ENCODE assay signal across 32 cellular contexts in genomic region chr5:128329542-128329941, GRCh38.
"Had no signal": no experiment of that assay in that cellular context is flagged by ENCODE, and none has a peak within 500 bp of the region (broad histone marks: within the 10 kb centered on the region; RNA-seq: fewer than 3 reads in every experiment).

No MANE protein-coding gene starts in this region.

- H3K4me1 Mint-ChIP-seq: activated CD4-positive, alpha-beta T cell treated with anti-CD3 and anti-CD28 coated beads for 36 hours; activated CD4-positive, alpha-beta T cell treated with anti-CD3 and anti-CD28 coated beads, Interleukin-2, amount 10 ng/mL, durations not matched to agents 24 days and 14 days; activated CD8-positive, alpha-beta memory T cell treated with anti-CD3 and anti-CD28 coated beads, Interleukin-2, amount 10 ng/mL, durations not matched to agents 7 days and 5 days; activated naive CD4-positive, alpha-beta T cell treated with anti-CD3 and anti-CD28 coated beads, Interleukin-2, amount 10 ng/mL, durations not matched to agents 7 days and 5 days; activated naive CD8-positive, alpha-beta T cell treated with anti-CD3 and anti-CD28 coated beads, Interleukin-2, amount 10 ng/mL, durations not matched to agents 7 days and 5 days; central memory CD8-positive, alpha-beta T cell had no signal

- H3K27ac ChIP-seq: ascending aorta, breast epithelium, coronary artery, dorsolateral prefrontal cortex, gastrocnemius medialis had no signal

- H3K4me3 ChIP-seq: ascending aorta, breast epithelium, coronary artery, dorsolateral prefrontal cortex, gastrocnemius medialis, heart right ventricle had no signal

- H3K9me3 Mint-ChIP-seq: activated CD4-positive, alpha-beta memory T cell treated with anti-CD3 and anti-CD28 coated beads for 36 hours; activated CD4-positive, alpha-beta T cell treated with anti-CD3 and anti-CD28 coated beads, Interleukin-2, amount 10 ng/mL, durations not matched to agents 24 days and 14 days; activated naive CD4-positive, alpha-beta T cell treated with anti-CD3 and anti-CD28 coated beads, Interleukin-2, amount 10 ng/mL, durations not matched to agents 7 days and 5 days; activated naive CD8-positive, alpha-beta T cell treated with anti-CD3 and anti-CD28 coated beads, Interleukin-2, amount 10 ng/mL, durations not matched to agents 7 days and 5 days; activated T-helper 1 cell treated with anti-CD3 and anti-CD28 coated beads, Interleukin-12 subunit alpha, Interleukin-12 subunit beta, Interleukin-2, Interleukin-4 antibody, amounts not matched to agents 30 ng/mL and 10 ng/mL and 1 ng/mL, durations not matched to agents 14 hours and 24 hours and 36 hours; activated T-helper 2 cell treated with anti-CD3 and anti-CD28 coated beads, Interferon-gamma antibody, Interleukin-2, Interleukin-4, amounts not matched to agents 10 μg/mL and 5 μg/mL and 100 μg/mL, durations not matched to agents 14 hours and 24 hours and 36 hours had no signal

- H3K4me1 ChIP-seq: ascending aorta, breast epithelium had no signal

- H3K4me3 Mint-ChIP-seq: activated CD4-positive, alpha-beta memory T cell treated with anti-CD3 and anti-CD28 coated beads for 36 hours; activated CD4-positive, alpha-beta T cell treated with anti-CD3 and anti-CD28 coated beads for 36 hours; activated CD4-positive, alpha-beta T cell treated with anti-CD3 and anti-CD28 coated beads, Interleukin-2, amount 10 ng/mL, durations not matched to agents 24 days and 14 days; activated CD8-positive, alpha-beta memory T cell treated with anti-CD3 and anti-CD28 coated beads, Interleukin-2, amount 10 ng/mL, durations not matched to agents 7 days and 5 days; activated CD8-positive, alpha-beta T cell treated with anti-CD3 and anti-CD28 coated beads, Interleukin-2, amount 10 ng/mL, durations not matched to agents 7 days and 5 days; activated naive CD4-positive, alpha-beta T cell treated with anti-CD3 and anti-CD28 coated beads, Interleukin-2, amount 10 ng/mL, durations not matched to agents 7 days and 5 days; activated naive CD8-positive, alpha-beta T cell treated with anti-CD3 and anti-CD28 coated beads, Interleukin-2, amount 10 ng/mL, durations not matched to agents 7 days and 5 days; activated T-helper 1 cell treated with anti-CD3 and anti-CD28 coated beads, Interleukin-12 subunit alpha, Interleukin-12 subunit beta, Interleukin-2, Interleukin-4 antibody, amounts not matched to agents 30 ng/mL and 10 ng/mL and 1 ng/mL, durations not matched to agents 14 hours and 24 hours and 36 hours; brain; central memory CD8-positive, alpha-beta T cell; dendritic cell treated with granulocyte-macrophage colony-stimulating factor and Interleukin-4, amounts not matched to agents 40 ng/mL and 50 ng/mL, for 4 days; endodermal cell had no signal

- DNase-seq: activated CD4-positive, alpha-beta memory T cell treated with anti-CD3 and anti-CD28 coated beads for 36 hours; activated CD4-positive, alpha-beta T cell treated with anti-CD3 and anti-CD28 coated beads for 36 hours; activated CD4-positive, alpha-beta T cell treated with anti-CD3 and anti-CD28 coated beads, Interleukin-2, amount 10 ng/mL, durations not matched to agents 24 days and 14 days; activated CD4-positive, CD25-positive, alpha-beta regulatory T cell; activated CD4-positive, CD25-positive, alpha-beta regulatory T cell treated with anti-CD3 and anti-CD28 coated beads, Interleukin-2, amount 50 U/mL, for 72 hours; activated CD8-positive, alpha-beta memory T cell treated with anti-CD3 and anti-CD28 coated beads, Interleukin-2, amount 10 ng/mL, durations not matched to agents 7 days and 5 days; activated CD8-positive, alpha-beta memory T cell treated with anti-CD3 and anti-CD28 coated beads, Interleukin-2, amount 50 U/mL, for 4 hours; activated CD8-positive, alpha-beta T cell treated with anti-CD3 and anti-CD28 coated beads, Interleukin-2, amount 10 ng/mL, durations not matched to agents 7 days and 5 days; activated gamma-delta T cell; activated naive CD4-positive, alpha-beta T cell; activated naive CD4-positive, alpha-beta T cell treated with anti-CD3 and anti-CD28 coated beads, Interleukin-2, amount 10 ng/mL, durations not matched to agents 7 days and 5 days; activated naive CD8-positive, alpha-beta T cell treated with anti-CD3 and anti-CD28 coated beads, Interleukin-2, amount 10 ng/mL, durations not matched to agents 7 days and 5 days; activated T-cell treated with anti-CD3 and anti-CD28 coated beads, Interleukin-2, amount 50 U/mL, for 1 hour; activated T-cell treated with anti-CD3 and anti-CD28 coated beads, Interleukin-2, amount 50 U/mL, for 48 hours; dorsolateral prefrontal cortex; effector memory CD4-positive, alpha-beta T cell; endodermal cell; foreskin fibroblast; gastrocnemius medialis; glutamatergic neuron; heart right ventricle; T-helper 2 cell had no signal

- H3K36me3 ChIP-seq: ascending aorta, breast epithelium, gastrocnemius medialis had no signal

- H3K27me3 ChIP-seq: ascending aorta, breast epithelium, gastrocnemius medialis, heart right ventricle had no signal

- H3K27me3 Mint-ChIP-seq: activated CD4-positive, alpha-beta memory T cell treated with anti-CD3 and anti-CD28 coated beads for 36 hours; activated CD4-positive, alpha-beta T cell treated with anti-CD3 and anti-CD28 coated beads, Interleukin-2, amount 10 ng/mL, durations not matched to agents 24 days and 14 days; activated CD8-positive, alpha-beta memory T cell treated with anti-CD3 and anti-CD28 coated beads, Interleukin-2, amount 10 ng/mL, durations not matched to agents 7 days and 5 days; activated naive CD4-positive, alpha-beta T cell treated with anti-CD3 and anti-CD28 coated beads, Interleukin-2, amount 10 ng/mL, durations not matched to agents 7 days and 5 days; central memory CD8-positive, alpha-beta T cell; dendritic cell treated with granulocyte-macrophage colony-stimulating factor and Interleukin-4, amounts not matched to agents 40 ng/mL and 50 ng/mL, for 4 days had no signal

- H3K36me3 Mint-ChIP-seq: activated CD4-positive, alpha-beta memory T cell treated with anti-CD3 and anti-CD28 coated beads for 36 hours; activated CD8-positive, alpha-beta memory T cell treated with anti-CD3 and anti-CD28 coated beads, Interleukin-2, amount 10 ng/mL, durations not matched to agents 7 days and 5 days; activated naive CD4-positive, alpha-beta T cell treated with anti-CD3 and anti-CD28 coated beads, Interleukin-2, amount 10 ng/mL, durations not matched to agents 7 days and 5 days; activated naive CD4-positive, alpha-beta T cell treated with anti-CD3 and anti-CD28 coated beads, Interleukin-2, amount 50 U/mL, for 72 hours; activated naive CD8-positive, alpha-beta T cell treated with anti-CD3 and anti-CD28 coated beads, Interleukin-2, amount 10 ng/mL, durations not matched to agents 7 days and 5 days had no signal

- H3K9me3 ChIP-seq: ascending aorta, breast epithelium, gastrocnemius medialis, heart right ventricle had no signal

- ATAC-seq: activated CD4-positive, alpha-beta T cell treated with anti-CD3 and anti-CD28 coated beads for 36 hours; activated CD8-positive, alpha-beta memory T cell treated with anti-CD3 and anti-CD28 coated beads, Interleukin-2, amount 10 ng/mL, durations not matched to agents 7 days and 5 days; activated CD8-positive, alpha-beta T cell treated with anti-CD3 and anti-CD28 coated beads, Interleukin-2, amount 10 ng/mL, durations not matched to agents 7 days and 5 days; activated naive CD4-positive, alpha-beta T cell treated with anti-CD3 and anti-CD28 coated beads, Interleukin-2, amount 50 U/mL, for 72 hours; esophagus mucosa; gastrocnemius medialis; heart right ventricle had no signal

- H3K27ac Mint-ChIP-seq: activated CD4-positive, alpha-beta memory T cell treated with anti-CD3 and anti-CD28 coated beads for 36 hours; activated CD4-positive, alpha-beta T cell treated with anti-CD3 and anti-CD28 coated beads for 36 hours; activated CD4-positive, alpha-beta T cell treated with anti-CD3 and anti-CD28 coated beads, Interleukin-2, amount 10 ng/mL, durations not matched to agents 24 days and 14 days; activated CD8-positive, alpha-beta memory T cell treated with anti-CD3 and anti-CD28 coated beads, Interleukin-2, amount 10 ng/mL, durations not matched to agents 7 days and 5 days; activated CD8-positive, alpha-beta T cell treated with anti-CD3 and anti-CD28 coated beads, Interleukin-2, amount 10 ng/mL, durations not matched to agents 7 days and 5 days; activated naive CD4-positive, alpha-beta T cell treated with anti-CD3 and anti-CD28 coated beads, Interleukin-2, amount 10 ng/mL, durations not matched to agents 7 days and 5 days; activated naive CD4-positive, alpha-beta T cell treated with anti-CD3 and anti-CD28 coated beads, Interleukin-2, amount 50 U/mL, for 72 hours; activated naive CD8-positive, alpha-beta T cell treated with anti-CD3 and anti-CD28 coated beads, Interleukin-2, amount 10 ng/mL, durations not matched to agents 7 days and 5 days; activated T-helper 1 cell treated with anti-CD3 and anti-CD28 coated beads, Interleukin-12 subunit alpha, Interleukin-12 subunit beta, Interleukin-2, Interleukin-4 antibody, amounts not matched to agents 30 ng/mL and 10 ng/mL and 1 ng/mL, durations not matched to agents 14 hours and 24 hours and 36 hours; activated T-helper 2 cell treated with anti-CD3 and anti-CD28 coated beads, Interferon-gamma antibody, Interleukin-2, Interleukin-4, amounts not matched to agents 10 μg/mL and 5 μg/mL and 100 μg/mL, durations not matched to agents 14 hours and 24 hours and 36 hours; dendritic cell treated with granulocyte-macrophage colony-stimulating factor and Interleukin-4, amounts not matched to agents 40 ng/mL and 50 ng/mL, for 4 days; endodermal cell had no signal
